21 cellular contexts compared by ENCODE assay signal in genomic region chr4:113537183-113537977, GRCh38.
DNase-seq lines count a peak whose midpoint lies in the region; ATAC-seq and TF ChIP-seq lines count a peak whose summit lies in the region.
"Had no signal": no experiment of that assay in that cellular context is flagged by ENCODE, and none has a peak within 500 bp of the region (broad histone marks: within the 10 kb centered on the region; RNA-seq: fewer than 3 reads in every experiment).

No MANE protein-coding gene starts in this region.

- no peak overlapping the region for H4K91ac ChIP-seq in IMR-90 (ENCODE audit: insufficient read depth, low read depth, low read length)

- ATAC-seq in IMR-90 (ENCODE audit: low read depth) (no peak), right cardiac atrium (peak; percentile 49 to 71)
- ATAC-seq: foreskin keratinocyte; naive thymus-derived CD4-positive, alpha-beta T cell had no signal

- dilution Hi-C loops in IMR-90 (cut with HindIII; ENCODE audit: low sequenced_read_pairs, unreplicated experiment), result no loop called here

- H3K4me1 ChIP-seq in IMR-90 (ENCODE audit: control insufficient read depth, insufficient read depth, low read length) (peaks cover 9% of the 10 kb centered on the region), right cardiac atrium (ENCODE audit: control insufficient read depth, insufficient read depth, low read length) (peaks cover 2% of the 10 kb centered on the region), sigmoid colon (peaks cover 0 to 29% (median 18%) of the 10 kb centered on the region in 4 donors), adrenal gland (replicated peaks in 1 of 2) (no peaks in the 10 kb centered on the region)
- H3K4me1 ChIP-seq: testis had no signal

- no peak overlapping the region for H3K4ac ChIP-seq in IMR-90 (ENCODE audit: low read depth, low read length)

- H4K8ac ChIP-seq in IMR-90 (ENCODE audit: low read depth in 2 of 2, low read length in 2 of 2), result peak overlapping the region in 1 of 2 experiments; percentile 51; a peak in 1 of 4 replicates

- no TSS peak for BruUV-seq in IMR-90 (replicated peaks; lab: Mats Ljungman, UMichigan)

- H2BK20ac ChIP-seq in IMR-90 (ENCODE audit: low read depth, low read length), result no peak overlapping the region

- 0 out of 3 replicates have a peak overlapping the region, but pooled peaks have one; percentile 68 for H2BK15ac ChIP-seq in IMR-90 (ENCODE audit: low read depth, low read length)

- H3K27ac ChIP-seq in IMR-90 (ENCODE audit: insufficient read depth, low read length), result no peak overlapping the region
- no peak overlapping the region for H3K27ac ChIP-seq in right cardiac atrium (ENCODE audit: low read length)
- H3K27ac ChIP-seq in sigmoid colon, result peak overlapping the region; percentile 19 to 53 (median 34)
- no peak overlapping the region for H3K27ac ChIP-seq in adrenal gland
- H3K27ac ChIP-seq: foreskin keratinocyte had no signal

- H3K4me3 ChIP-seq in IMR-90 (ENCODE audit: insufficient read depth, low read depth, low read length) (no peak overlapping the region), right cardiac atrium (ENCODE audit: low read length) (no peak overlapping the region), sigmoid colon (no peak overlapping the region), adrenal gland (no peak overlapping the region)
- H3K4me3 ChIP-seq: MG63, testis had no signal

- H4K20me1 ChIP-seq in IMR-90 (ENCODE audit: insufficient read depth, low read length), result no peaks in the 10 kb centered on the region

- H3K4me2 ChIP-seq in IMR-90 (ENCODE audit: low read depth, low read length), result no peak overlapping the region

- no peak for TF ChIP-seq RAD21 in IMR-90 (IDR thresholded peaks at IDR 0.05; ENCODE audit: low read length)

- TF ChIP-seq POLR2A in IMR-90 (IDR thresholded peaks at IDR 0.05; ENCODE audit: low read depth, low read length) (no peak), sigmoid colon (IDR thresholded peaks at IDR 0.05) (no peak), adrenal gland (IDR thresholded peaks at IDR 0.05) (no peak)

- TF ChIP-seq EP300 in sigmoid colon (IDR thresholded peaks at IDR 0.05), result no peak

- no peaks in the 10 kb centered on the region for H3K27me3 ChIP-seq in IMR-90 (ENCODE audit: control insufficient read depth, insufficient read depth, low read length)
- no peaks in the 10 kb centered on the region for H3K27me3 ChIP-seq in right cardiac atrium (ENCODE audit: control insufficient read depth, insufficient read depth)
- no peaks in the 10 kb centered on the region for H3K27me3 ChIP-seq in sigmoid colon
- no peaks in the 10 kb centered on the region for H3K27me3 ChIP-seq in adrenal gland
- H3K27me3 ChIP-seq: foreskin keratinocyte, MG63, testis had no signal

- no peak overlapping the region for H3K23ac ChIP-seq in IMR-90 (ENCODE audit: low read depth, low read length)

- no peak overlapping the region for H2AK9ac ChIP-seq in IMR-90 (replicated peaks; ENCODE audit: low read depth, low read length, poor library complexity)

- H4K5ac ChIP-seq in IMR-90 (ENCODE audit: low read depth, low read length), result no peak overlapping the region

- in situ Hi-C loops in IMR-90 (cut with MboI; ENCODE audit: low sequenced_read_pairs), result loop anchor here (25.0 kb wide), 1 partner anchor 825 kb away; no protein-coding TSS in a partner anchor

- no peaks in the 10 kb centered on the region; the same call in 1 of the 2 replicates for H3K36me3 ChIP-seq in IMR-90 (ENCODE audit: control insufficient read depth, insufficient read depth, low read length)
- H3K36me3 ChIP-seq in sigmoid colon, result no peaks in the 10 kb centered on the region
- no peaks in the 10 kb centered on the region for H3K36me3 ChIP-seq in adrenal gland (replicated peaks in 1 of 2)
- H3K36me3 ChIP-seq: MG63 had no signal

- CTCF ChIA-PET in IMR-90 (lab: Yijun Ruan, JAX), result interaction anchor here (0.7 to 0.8 kb wide), 2 partner anchors 10 to 69 kb away, joined by 3 to 4 read pairs; no protein-coding TSS in a partner anchor

- H3K14ac ChIP-seq in IMR-90 (replicated peaks; ENCODE audit: low read depth, low read length), result no peak overlapping the region

- H3K9me3 ChIP-seq in IMR-90 (ENCODE audit: control insufficient read depth, insufficient read depth, low read length) (no peaks in the 10 kb centered on the region), right cardiac atrium (ENCODE audit: control insufficient read depth, low read length) (no peaks in the 10 kb centered on the region), sigmoid colon (no peaks in the 10 kb centered on the region), adrenal gland (replicated peaks in 1 of 3) (no peaks in the 10 kb centered on the region)
- H3K9me3 ChIP-seq: MG63, testis had no signal

- no peak overlapping the region for H2BK5ac ChIP-seq in IMR-90 (ENCODE audit: low read depth, low read length, poor library complexity, severe bottlenecking)

- no peak overlapping the region for H3K9ac ChIP-seq in IMR-90 (ENCODE audit: low read depth, low read length)

- H2AFZ ChIP-seq in IMR-90 (replicated peaks; ENCODE audit: low read length, poor library complexity), result no peak overlapping the region

- TF ChIP-seq CTCF in IMR-90 (conservative IDR thresholded peaks at IDR 0.05; ENCODE audit: low read depth, low read length), result no peak
- TF ChIP-seq CTCF in sigmoid colon (IDR thresholded peaks at IDR 0.05), result no peak
- TF ChIP-seq CTCF in adrenal gland (IDR thresholded peaks at IDR 0.05), result no peak

- H2BK120ac ChIP-seq in IMR-90 (ENCODE audit: low read depth, low read length), result no peak overlapping the region

- H3K56ac ChIP-seq in IMR-90 (ENCODE audit: extremely low read depth, insufficient read depth, low read length), result no peak overlapping the region

- 0 out of 2 replicates have a peak overlapping the region, but pooled peaks have one; percentile 52 for H2AK5ac ChIP-seq in IMR-90 (ENCODE audit: low read depth, low read length)

- WGBS in IMR-90 (ENCODE audit: extremely low coverage in 2 of 2, insufficient read length in 1 of 2), 2 experiments, result no CpG with 5 or more reads among the region's 3 CpGs
- WGBS in right cardiac atrium, result 45% methylated on average over 3 of the region's 3 CpGs
- 80 to 87% methylated on average over 3 of the region's 3 CpGs for WGBS in sigmoid colon, 2 donors
- 73 to 80% (median 76%) methylated on average over 3 of the region's 3 CpGs for WGBS in adrenal gland, 4 donors

- peaks cover 8 to 16% of the 10 kb centered on the region in 2 experiments; a peak in 2 of 4 replicates for H3K79me1 ChIP-seq in IMR-90 (ENCODE audit: low read depth in 1 of 2, low read length in 2 of 2)

- POLR2A ChIA-PET in IMR-90 (lab: Charles Lee; ENCODE audit: unreplicated experiment), result no interaction called here

- DNase-seq in IMR-90 (no peak), cerebellar cortex (ENCODE audit: low spot score) (peak; percentile 81), right cardiac atrium (no peak), sigmoid colon (no peak), adrenal gland (no peak), epidermal melanocyte (ENCODE audit: insufficient read length, low spot score) (no peak), NOMO-1 treated with DMSO at 0.1 percent for 48 hours (lab: John Stamatoyannopoulos, UW; ENCODE audit: unreplicated experiment) (no peak), NCI-H2107 treated with DMSO at 0.1 percent for 48 hours (lab: John Stamatoyannopoulos, UW; ENCODE audit: unreplicated experiment) (no peak)
- DNase-seq: activated B cell treated with CpG ODN at 0.5 μM for 24 hours; activated CD4-positive, alpha-beta T cell treated with anti-CD3 and anti-CD28 coated beads, Interleukin-2, amount 50 U/mL, for 48 hours; activated effector memory CD4-positive, alpha-beta T cell treated with anti-CD3 and anti-CD28 coated beads, Interleukin-2, amount 50 U/mL, for 16 hours; foreskin keratinocyte; kidney; mammary epithelial cell; MG63; naive thymus-derived CD4-positive, alpha-beta T cell; NCI-H1417; NCI-H2107; NCI-H69; T1000; testis had no signal

- H3K18ac ChIP-seq in IMR-90 (ENCODE audit: low read depth, low read length), result no peak overlapping the region; the same call in 1 of the 2 replicates

- no peaks in the 10 kb centered on the region for H3K9me1 ChIP-seq in IMR-90 (ENCODE audit: insufficient read depth, low read length)

- intact Hi-C loops in IMR-90 (cut with micrococcal nuclease), result loop anchor here (5.0 kb wide), 1 partner anchor 845 kb away; no protein-coding TSS in a partner anchor
- intact Hi-C loops in right cardiac atrium (cut with DNase I), result no loop called here
- intact Hi-C loops in sigmoid colon (cut with DNase I), result no loop called here
- intact Hi-C loops in adrenal gland (cut with DNase I), result no loop called here

TF ChIP-seq in IMR-90, 13 proteins besides CTCF, POLR2A, EP300 and RAD21 (continues in another document):
- TF ChIP-seq CHD1 (IDR thresholded peaks at IDR 0.05; ENCODE audit: low read depth, low read length) (no peak), BHLHE40 (IDR thresholded peaks at IDR 0.05; ENCODE audit: low read depth, low read length) (no peak), MXI1 (IDR thresholded peaks at IDR 0.05; ENCODE audit: borderline replicate concordance, low read depth, low read length) (no peak), RCOR1 (IDR thresholded peaks at IDR 0.05; ENCODE audit: insufficient replicate concordance, low read length) (no peak), USF2 (IDR thresholded peaks at IDR 0.05; ENCODE audit: low read depth, low read length) (no peak), MAZ (IDR thresholded peaks at IDR 0.05; ENCODE audit: borderline replicate concordance, low read depth, low read length) (no peak), RFX5 (IDR thresholded peaks at IDR 0.05; ENCODE audit: low read depth, low read length) (no peak), ELK1 (IDR thresholded peaks at IDR 0.05; ENCODE audit: borderline replicate concordance, low read depth, low read length) (no peak), NFE2L2 (IDR thresholded peaks at IDR 0.05; ENCODE audit: low read depth, low read length) (no peak), SMC3 (IDR thresholded peaks at IDR 0.05; ENCODE audit: low read depth, low read length) (no peak), CEBPB (IDR thresholded peaks at IDR 0.05; ENCODE audit: low read depth, low read length) (no peak)

Comparison
In these comparisons a context has a peak if more than half of its experiments do, and no peak if none do; other contexts are left out.
1. H3K27ac ChIP-seq: peak in sigmoid colon (4 of 4); none in IMR-90 (single experiment), right cardiac atrium (single experiment) and adrenal gland (0 of 5).